In genomic region chr6:1315201-1315559, GRCh38 we compare ENCODE assay signal across 22 cellular contexts. TPM values are rescaled to one million over a fixed set of nuclear protein-coding genes. Genes with fewer than 3 reads are reported as not detected.
DNase-seq lines count a peak whose midpoint lies in the region; ATAC-seq, FAIRE-seq and TF ChIP-seq lines count a peak whose summit lies in the region.
"Had no signal": no experiment of that assay in that cellular context is flagged by ENCODE, and none has a peak within 500 bp of the region (broad histone marks: within the 10 kb centered on the region; RNA-seq: fewer than 3 reads in every experiment).

No MANE protein-coding gene starts in this region.

- H3K79me2 ChIP-seq in keratinocyte (ENCODE audit: control insufficient read depth, insufficient read depth, low read length) (peaks cover 5% of the 10 kb centered on the region), smooth muscle cell (ENCODE audit: low read depth) (peaks cover 8% of the 10 kb centered on the region)

- H3K27ac ChIP-seq in keratinocyte (ENCODE audit: control insufficient read depth, insufficient read depth, low read length) (no peak overlapping the region), smooth muscle cell (ENCODE audit: low read depth) (no peak overlapping the region)
- H3K27ac ChIP-seq: gastrocnemius medialis, tibial artery had no signal

- H3F3A ChIP-seq in smooth muscle cell (ENCODE audit: low read depth): no peaks in the 10 kb centered on the region

- H2AFZ ChIP-seq in keratinocyte (ENCODE audit: control insufficient read depth, low read length) (no peak overlapping the region), smooth muscle cell (ENCODE audit: low read depth) (no peak overlapping the region)

- BruUV-seq in Calu3 (replicated peaks; lab: Mats Ljungman, UMichigan): no TSS peak

- no peak for TF ChIP-seq CTCF in Calu3 (IDR thresholded peaks at IDR 0.05; ENCODE audit: unreplicated experiment)
- no peak for TF ChIP-seq CTCF in keratinocyte (optimal IDR thresholded peaks at IDR 0.05 in 1 of 3, IDR thresholded peaks at IDR 0.05 in 1 of 3, conservative IDR thresholded peaks at IDR 0.05 in 1 of 3; ENCODE audit: extremely low read depth in 1 of 3, insufficient read depth in 2 of 3, low read length in 3 of 3)
- no peak for TF ChIP-seq CTCF in smooth muscle cell (IDR thresholded peaks at IDR 0.05; ENCODE audit: borderline replicate concordance, insufficient read depth, poor library complexity, severe bottlenecking)

- no peaks in the 10 kb centered on the region for H3K36me3 ChIP-seq in keratinocyte (ENCODE audit: control insufficient read depth in 2 of 2, extremely low read depth in 1 of 2, insufficient read depth in 2 of 2, low read length in 2 of 2)
- H3K36me3 ChIP-seq in smooth muscle cell (ENCODE audit: low read depth): no peaks in the 10 kb centered on the region
- H3K36me3 ChIP-seq: gastrocnemius medialis, tibial artery had no signal

- intact Hi-C loops in Calu3 (cut with micrococcal nuclease; ENCODE audit: unreplicated experiment): loop anchor here (2.0 to 10.0 kb wide), 2 partner anchors 20 to 50 kb away; no protein-coding TSS in a partner anchor

- peaks cover 77% of the 10 kb centered on the region for H3K36me3 Mint-ChIP-seq in Calu3 (ENCODE audit: insufficient read depth, unreplicated experiment)
- peaks cover 6% of the 10 kb centered on the region for H3K36me3 Mint-ChIP-seq in activated T-helper 17 cell treated with anti-CD3 and anti-CD28 coated beads, Interleukin-2, amount 50 U/mL, for 72 hours (ENCODE audit: low read depth)
- H3K36me3 Mint-ChIP-seq in T-helper 2 cell treated with Interferon-gamma antibody and Interleukin-4, amounts not matched to agents 5 μg/mL and 100 μg/mL, for 36 hours (ENCODE audit: low read depth): no peaks in the 10 kb centered on the region

- no peak for ATAC-seq in activated T-helper 17 cell treated with anti-CD3 and anti-CD28 coated beads, Interleukin-2, amount 50 U/mL, for 72 hours (replicated peaks)
- ATAC-seq: activated CD4-positive, alpha-beta T cell treated with anti-CD3 and anti-CD28 coated beads for 36 hours; gastrocnemius medialis had no signal

- DNase-seq in Calu3 (no peak), keratinocyte (ENCODE audit: low read depth, low spot score) (no peak), smooth muscle cell (lab: John Stamatoyannopoulos, UW; ENCODE audit: unreplicated experiment) (no peak), NCI-H524 treated with DMSO at 0.1 percent for 48 hours (lab: John Stamatoyannopoulos, UW) (no peak), DMS53 treated with DMSO at 0.1 percent for 48 hours (lab: John Stamatoyannopoulos, UW; ENCODE audit: unreplicated experiment) (no peak)
- no peak for DNase-seq in T-helper 2 cell treated with Interferon-gamma antibody and Interleukin-4, amounts not matched to agents 5 μg/mL and 100 μg/mL, for 36 hours (ENCODE audit: low spot score)
- DNase-seq: activated CD4-positive, alpha-beta T cell treated with anti-CD3 and anti-CD28 coated beads for 36 hours; cortex of kidney; gastrocnemius medialis; NCI-H1092 treated with DMSO at 0.1 percent for 48 hours; NCI-H2107; posterior cingulate gyrus; stimulated activated CD4-positive, alpha-beta T cell treated with anti-CD3 and anti-CD28 coated beads, Interleukin-2, amount 100 ng/mL, for 24 hours; stimulated activated naive CD4-positive, alpha-beta T cell treated with Interleukin-2 at 50 U/mL for 16 hours; tibial artery had no signal

- H3K4me1 Mint-ChIP-seq in Calu3 (ENCODE audit: low read depth, unreplicated experiment): peaks cover 24% of the 10 kb centered on the region
- peaks cover 13% of the 10 kb centered on the region for H3K4me1 Mint-ChIP-seq in activated T-helper 17 cell treated with anti-CD3 and anti-CD28 coated beads, Interleukin-2, amount 50 U/mL, for 72 hours
- H3K4me1 Mint-ChIP-seq in T-helper 2 cell treated with Interferon-gamma antibody and Interleukin-4, amounts not matched to agents 5 μg/mL and 100 μg/mL, for 36 hours (ENCODE audit: low read depth): peaks cover 11% of the 10 kb centered on the region

- no peak for FAIRE-seq in keratinocyte (lab: Jason Lieb, UNC)
- FAIRE-seq: D721Med, GM18507, TTC549 had no signal

- WGBS in smooth muscle cell (ENCODE audit: low lambda C conversion rate): 76% methylated on average over 1 of the region's 1 CpG

- no peaks in the 10 kb centered on the region for H3K27me3 Mint-ChIP-seq in Calu3 (ENCODE audit: unreplicated experiment)
- peaks cover 44% of the 10 kb centered on the region for H3K27me3 Mint-ChIP-seq in activated T-helper 17 cell treated with anti-CD3 and anti-CD28 coated beads, Interleukin-2, amount 50 U/mL, for 72 hours
- H3K27me3 Mint-ChIP-seq in T-helper 2 cell treated with Interferon-gamma antibody and Interleukin-4, amounts not matched to agents 5 μg/mL and 100 μg/mL, for 36 hours (ENCODE audit: low read depth): peaks cover 50% of the 10 kb centered on the region

- H3K9me3 Mint-ChIP-seq in Calu3 (ENCODE audit: low read depth, unreplicated experiment): no peaks in the 10 kb centered on the region
- H3K9me3 Mint-ChIP-seq in activated T-helper 17 cell treated with anti-CD3 and anti-CD28 coated beads, Interleukin-2, amount 50 U/mL, for 72 hours: no peaks in the 10 kb centered on the region
- H3K9me3 Mint-ChIP-seq in T-helper 2 cell treated with Interferon-gamma antibody and Interleukin-4, amounts not matched to agents 5 μg/mL and 100 μg/mL, for 36 hours: peaks cover 5% of the 10 kb centered on the region

- CTCF ChIA-PET in Calu3 (lab: Charles Lee): interaction anchor here (1.4 to 1.7 kb wide), 2 partner anchors 11 to 21 kb away, joined by 6 to 13 read pairs; no protein-coding TSS in a partner anchor

- no peaks in the 10 kb centered on the region for H3K9me1 ChIP-seq in keratinocyte (ENCODE audit: control insufficient read depth, extremely low read depth, insufficient read depth, low read length)

- H3K9ac ChIP-seq in keratinocyte (ENCODE audit: control insufficient read depth, extremely low read depth, insufficient read depth, low read length) (no peak overlapping the region), smooth muscle cell (ENCODE audit: low read depth) (no peak overlapping the region)

- H3K4me2 ChIP-seq in keratinocyte (ENCODE audit: control insufficient read depth, extremely low read depth, insufficient read depth, low read depth, low read length) (peak overlapping the region; percentile 96), smooth muscle cell (peak overlapping the region; percentile 78)

- dilution Hi-C loops in keratinocyte (cut with MboI; ENCODE audit: extremely low pct_ligation_motif_present, low sequenced_read_pairs): no loop called here

- H3K27me3 ChIP-seq in keratinocyte (ENCODE audit: control insufficient read depth, extremely low read depth, insufficient read depth, low read length) (no peaks in the 10 kb centered on the region), smooth muscle cell (ENCODE audit: low read depth) (peaks cover 40% of the 10 kb centered on the region)

- H4K20me1 ChIP-seq in keratinocyte (ENCODE audit: control insufficient read depth, extremely low read depth, insufficient read depth, low read length) (no peaks in the 10 kb centered on the region), smooth muscle cell (ENCODE audit: low read depth) (no peaks in the 10 kb centered on the region)

- H3K4me3 ChIP-seq in keratinocyte (ENCODE audit: control insufficient read depth in 2 of 3, extremely low read depth in 1 of 3, insufficient read depth in 2 of 3, low read depth in 1 of 3, low read length in 3 of 3): peak overlapping the region in 2 of 3 experiments; percentile 70 to 81
- H3K4me3 ChIP-seq in smooth muscle cell: peak overlapping the region; percentile 58

- peak overlapping the region; percentile 76 for H3K4me3 Mint-ChIP-seq in Calu3 (ENCODE audit: low read depth, unreplicated experiment)
- H3K4me3 Mint-ChIP-seq in activated T-helper 17 cell treated with anti-CD3 and anti-CD28 coated beads, Interleukin-2, amount 50 U/mL, for 72 hours: peak overlapping the region; percentile 22
- no peak overlapping the region for H3K4me3 Mint-ChIP-seq in T-helper 2 cell treated with Interferon-gamma antibody and Interleukin-4, amounts not matched to agents 5 μg/mL and 100 μg/mL, for 36 hours

- H3K4me1 ChIP-seq in keratinocyte (ENCODE audit: control insufficient read depth, extremely low read depth, insufficient read depth, low read length) (peaks cover 26% of the 10 kb centered on the region), smooth muscle cell (ENCODE audit: low read depth) (no peaks in the 10 kb centered on the region)

- H3K9me3 ChIP-seq in keratinocyte (ENCODE audit: control insufficient read depth, low read depth, low read length) (no peaks in the 10 kb centered on the region), smooth muscle cell (replicated peaks; ENCODE audit: low read depth) (no peaks in the 10 kb centered on the region)
- H3K9me3 ChIP-seq: gastrocnemius medialis, tibial artery had no signal

- H3K27ac Mint-ChIP-seq in Calu3 (ENCODE audit: unreplicated experiment): peak overlapping the region; percentile 90
- no peak overlapping the region for H3K27ac Mint-ChIP-seq in activated T-helper 17 cell treated with anti-CD3 and anti-CD28 coated beads, Interleukin-2, amount 50 U/mL, for 72 hours
- no peak overlapping the region for H3K27ac Mint-ChIP-seq in T-helper 2 cell treated with Interferon-gamma antibody and Interleukin-4, amounts not matched to agents 5 μg/mL and 100 μg/mL, for 36 hours
- H3K27ac Mint-ChIP-seq: activated CD4-positive, alpha-beta T cell treated with anti-CD3 and anti-CD28 coated beads for 36 hours had no signal

RNA-seq across cellular contexts. Expression of gene FOXQ1, which starts 3.3 kb away (rescaled TPM):
- 46.1 and 51.0 TPM in 2 replicates for total RNA-seq in Calu3 (2022)
- not detected for total RNA-seq in activated T-helper 17 cell treated with anti-CD3 and anti-CD28 coated beads, Interleukin-2, amount 50 U/mL, for 72 hours
- polyA plus RNA-seq in keratinocyte: 2.3 to 5.4 TPM (median 4.2 TPM) in 3 replicates
- 2.7 TPM for polyA plus RNA-seq in keratinocyte (2011; ENCODE audit: low read depth)
- polyA plus RNA-seq in keratinocyte (2011; cell fraction: cytosol; rRNA removed): 3.5 and 5.1 TPM in 2 replicates
- polyA plus RNA-seq in keratinocyte (2011; cell fraction: nucleus; rRNA removed): 6.3 TPM in 2 replicates
- 5.9 and 14.4 TPM in 2 replicates for polyA plus RNA-seq in keratinocyte (2012; ENCODE audit: low replicate concordance)
- 1.6 to 3.9 TPM (median 2.1 TPM) in 3 replicates for polyA minus RNA-seq in keratinocyte
- 14.0 TPM for polyA minus RNA-seq in keratinocyte (2011; cell fraction: cytosol; rRNA and poly(A)+ RNA removed)
- 2.6 and 4.5 TPM in 2 replicates for polyA minus RNA-seq in keratinocyte (2011; cell fraction: nucleus; rRNA and poly(A)+ RNA removed)
- 3.5 and 6.6 TPM in 2 replicates for total RNA-seq in smooth muscle cell
- polyA plus RNA-seq in smooth muscle cell: 10.0 and 10.4 TPM in 2 replicates
- total RNA-seq: activated CD4-positive, alpha-beta T cell treated with anti-CD3 and anti-CD28 coated beads for 36 hours; lung microvascular endothelial cell; myocyte; skeletal muscle tissue had no signal
